ENCODE assay signal across 1 cellular context in the genomic region with DNA sequence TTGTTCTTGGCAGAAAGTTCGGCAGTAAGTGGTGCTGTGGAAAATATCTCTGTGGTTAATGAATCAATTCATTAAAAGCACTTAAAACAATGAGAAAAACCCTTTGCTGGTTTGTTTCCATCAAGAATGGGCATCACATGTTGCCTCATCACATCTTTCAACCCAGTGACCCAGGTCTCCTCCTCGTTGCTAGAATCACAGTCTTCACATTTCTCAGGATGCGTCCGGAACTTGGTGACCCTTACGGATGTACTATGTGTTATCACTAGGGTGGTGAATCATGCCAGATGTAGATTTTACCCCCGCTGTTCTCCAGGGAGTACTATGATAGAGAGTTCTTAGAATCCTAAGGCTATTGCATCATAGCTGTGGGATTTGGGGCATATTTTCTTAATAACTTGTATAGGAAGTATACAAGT.
TF ChIP-seq lines count a peak whose summit lies in the region.

No MANE protein-coding gene starts in this region.

TF ChIP-seq in SK-N-SH, 30 proteins besides CTCF, POLR2A, EP300 and RAD21 (continued from another document):
- TF ChIP-seq, protein P1, sequence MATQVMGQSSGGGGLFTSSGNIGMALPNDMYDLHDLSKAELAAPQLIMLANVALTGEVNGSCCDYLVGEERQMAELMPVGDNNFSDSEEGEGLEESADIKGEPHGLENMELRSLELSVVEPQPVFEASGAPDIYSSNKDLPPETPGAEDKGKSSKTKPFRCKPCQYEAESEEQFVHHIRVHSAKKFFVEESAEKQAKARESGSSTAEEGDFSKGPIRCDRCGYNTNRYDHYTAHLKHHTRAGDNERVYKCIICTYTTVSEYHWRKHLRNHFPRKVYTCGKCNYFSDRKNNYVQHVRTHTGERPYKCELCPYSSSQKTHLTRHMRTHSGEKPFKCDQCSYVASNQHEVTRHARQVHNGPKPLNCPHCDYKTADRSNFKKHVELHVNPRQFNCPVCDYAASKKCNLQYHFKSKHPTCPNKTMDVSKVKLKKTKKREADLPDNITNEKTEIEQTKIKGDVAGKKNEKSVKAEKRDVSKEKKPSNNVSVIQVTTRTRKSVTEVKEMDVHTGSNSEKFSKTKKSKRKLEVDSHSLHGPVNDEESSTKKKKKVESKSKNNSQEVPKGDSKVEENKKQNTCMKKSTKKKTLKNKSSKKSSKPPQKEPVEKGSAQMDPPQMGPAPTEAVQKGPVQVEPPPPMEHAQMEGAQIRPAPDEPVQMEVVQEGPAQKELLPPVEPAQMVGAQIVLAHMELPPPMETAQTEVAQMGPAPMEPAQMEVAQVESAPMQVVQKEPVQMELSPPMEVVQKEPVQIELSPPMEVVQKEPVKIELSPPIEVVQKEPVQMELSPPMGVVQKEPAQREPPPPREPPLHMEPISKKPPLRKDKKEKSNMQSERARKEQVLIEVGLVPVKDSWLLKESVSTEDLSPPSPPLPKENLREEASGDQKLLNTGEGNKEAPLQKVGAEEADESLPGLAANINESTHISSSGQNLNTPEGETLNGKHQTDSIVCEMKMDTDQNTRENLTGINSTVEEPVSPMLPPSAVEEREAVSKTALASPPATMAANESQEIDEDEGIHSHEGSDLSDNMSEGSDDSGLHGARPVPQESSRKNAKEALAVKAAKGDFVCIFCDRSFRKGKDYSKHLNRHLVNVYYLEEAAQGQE (IDR thresholded peaks at IDR 0.05; ENCODE audit: low read depth, low read length) = no peak
- TF ChIP-seq GABPA (IDR thresholded peaks at IDR 0.05; ENCODE audit: low read depth) (no peak; the same call in 1 of the 2 replicates), TCF12 (IDR thresholded peaks at IDR 0.05) (peak; percentile 88), RXRA (IDR thresholded peaks at IDR 0.05; ENCODE audit: borderline replicate concordance, low read depth) (peak; percentile 79; the same call in 1 of the 2 replicates), NRF1 (IDR thresholded peaks at IDR 0.05; ENCODE audit: low read depth, low read length) (no peak), TEAD4 (IDR thresholded peaks at IDR 0.05; ENCODE audit: borderline replicate concordance, insufficient read depth) (peak; percentile 71; the same call in 1 of the 2 replicates), SIN3A (IDR thresholded peaks at IDR 0.05; ENCODE audit: borderline replicate concordance, low read depth, low read length) (no peak), POLR2AphosphoS5 (IDR thresholded peaks at IDR 0.05; ENCODE audit: low read depth, low read length) (peak; percentile 42; the same call in 1 of the 2 replicates), GATA2 (CRISPR knock-in tag; IDR thresholded peaks at IDR 0.05) (no peak), YY1 (IDR thresholded peaks at IDR 0.05; ENCODE audit: low read depth) (no peak), FOXM1 (IDR thresholded peaks at IDR 0.05; ENCODE audit: low read depth) (peak; percentile 74), RCOR1 (IDR thresholded peaks at IDR 0.05; ENCODE audit: low read length) (no peak), MEF2A (IDR thresholded peaks at IDR 0.05; ENCODE audit: borderline replicate concordance, low read depth) (no peak), RFX5 (IDR thresholded peaks at IDR 0.05; ENCODE audit: low read length) (no peak), MXI1 (IDR thresholded peaks at IDR 0.05; ENCODE audit: low read depth, low read length) (no peak), TAF1 (IDR thresholded peaks at IDR 0.05; ENCODE audit: borderline replicate concordance, low read depth, low read length) (0 out of 2 replicates have a peak, but pooled peaks have one; percentile 2)
- TF ChIP-seq, protein P2, sequence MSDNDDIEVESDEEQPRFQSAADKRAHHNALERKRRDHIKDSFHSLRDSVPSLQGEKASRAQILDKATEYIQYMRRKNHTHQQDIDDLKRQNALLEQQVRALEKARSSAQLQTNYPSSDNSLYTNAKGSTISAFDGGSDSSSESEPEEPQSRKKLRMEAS (IDR thresholded peaks at IDR 0.05; ENCODE audit: low read depth) = peak; percentile 16; the same call in 1 of the 2 replicates
- TF ChIP-seq, protein P3, sequence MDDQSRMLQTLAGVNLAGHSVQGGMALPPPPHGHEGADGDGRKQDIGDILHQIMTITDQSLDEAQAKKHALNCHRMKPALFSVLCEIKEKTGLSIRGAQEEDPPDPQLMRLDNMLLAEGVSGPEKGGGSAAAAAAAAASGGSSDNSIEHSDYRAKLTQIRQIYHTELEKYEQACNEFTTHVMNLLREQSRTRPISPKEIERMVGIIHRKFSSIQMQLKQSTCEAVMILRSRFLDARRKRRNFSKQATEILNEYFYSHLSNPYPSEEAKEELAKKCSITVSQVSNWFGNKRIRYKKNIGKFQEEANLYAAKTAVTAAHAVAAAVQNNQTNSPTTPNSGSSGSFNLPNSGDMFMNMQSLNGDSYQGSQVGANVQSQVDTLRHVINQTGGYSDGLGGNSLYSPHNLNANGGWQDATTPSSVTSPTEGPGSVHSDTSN (IDR thresholded peaks at IDR 0.05) = peak; percentile 18
- TF ChIP-seq, protein P4, sequence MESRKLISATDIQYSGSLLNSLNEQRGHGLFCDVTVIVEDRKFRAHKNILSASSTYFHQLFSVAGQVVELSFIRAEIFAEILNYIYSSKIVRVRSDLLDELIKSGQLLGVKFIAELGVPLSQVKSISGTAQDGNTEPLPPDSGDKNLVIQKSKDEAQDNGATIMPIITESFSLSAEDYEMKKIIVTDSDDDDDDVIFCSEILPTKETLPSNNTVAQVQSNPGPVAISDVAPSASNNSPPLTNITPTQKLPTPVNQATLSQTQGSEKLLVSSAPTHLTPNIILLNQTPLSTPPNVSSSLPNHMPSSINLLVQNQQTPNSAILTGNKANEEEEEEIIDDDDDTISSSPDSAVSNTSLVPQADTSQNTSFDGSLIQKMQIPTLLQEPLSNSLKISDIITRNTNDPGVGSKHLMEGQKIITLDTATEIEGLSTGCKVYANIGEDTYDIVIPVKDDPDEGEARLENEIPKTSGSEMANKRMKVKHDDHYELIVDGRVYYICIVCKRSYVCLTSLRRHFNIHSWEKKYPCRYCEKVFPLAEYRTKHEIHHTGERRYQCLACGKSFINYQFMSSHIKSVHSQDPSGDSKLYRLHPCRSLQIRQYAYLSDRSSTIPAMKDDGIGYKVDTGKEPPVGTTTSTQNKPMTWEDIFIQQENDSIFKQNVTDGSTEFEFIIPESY (IDR thresholded peaks at IDR 0.05; ENCODE audit: borderline replicate concordance, low read depth) = no peak
- TF ChIP-seq, protein P5, sequence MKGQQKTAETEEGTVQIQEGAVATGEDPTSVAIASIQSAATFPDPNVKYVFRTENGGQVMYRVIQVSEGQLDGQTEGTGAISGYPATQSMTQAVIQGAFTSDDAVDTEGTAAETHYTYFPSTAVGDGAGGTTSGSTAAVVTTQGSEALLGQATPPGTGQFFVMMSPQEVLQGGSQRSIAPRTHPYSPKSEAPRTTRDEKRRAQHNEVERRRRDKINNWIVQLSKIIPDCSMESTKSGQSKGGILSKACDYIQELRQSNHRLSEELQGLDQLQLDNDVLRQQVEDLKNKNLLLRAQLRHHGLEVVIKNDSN (IDR thresholded peaks at IDR 0.05; ENCODE audit: borderline replicate concordance, low read depth) = peak; percentile 28; the same call in 1 of the 2 replicates
